ENCODE assay signal across 1 cellular context in the genomic region with DNA sequence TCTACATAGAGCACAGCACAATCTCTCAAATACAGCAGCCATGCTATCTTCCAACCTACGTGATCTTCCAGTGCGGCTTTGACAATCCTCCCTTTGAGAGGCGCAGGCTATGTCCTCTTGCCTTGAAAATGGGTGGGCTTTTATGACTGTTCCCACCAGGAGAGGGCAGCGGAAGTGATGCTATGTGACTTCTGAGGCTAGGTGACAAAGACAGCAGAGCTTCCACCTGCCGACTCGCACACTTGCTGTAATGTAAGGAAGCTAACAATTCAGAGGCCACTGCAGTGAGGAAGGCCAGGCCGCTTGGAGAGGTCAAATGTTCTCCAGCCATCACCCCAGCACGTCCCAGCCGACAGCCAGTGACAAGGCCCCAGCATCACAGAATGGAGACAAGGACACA.
TF ChIP-seq lines count a peak whose summit lies in the region.

No MANE protein-coding gene starts in this region.

TF ChIP-seq in WTC11, 78 proteins besides CTCF, POLR2A, EP300 and RAD21 (continued from another document):
- TF ChIP-seq, protein P1, sequence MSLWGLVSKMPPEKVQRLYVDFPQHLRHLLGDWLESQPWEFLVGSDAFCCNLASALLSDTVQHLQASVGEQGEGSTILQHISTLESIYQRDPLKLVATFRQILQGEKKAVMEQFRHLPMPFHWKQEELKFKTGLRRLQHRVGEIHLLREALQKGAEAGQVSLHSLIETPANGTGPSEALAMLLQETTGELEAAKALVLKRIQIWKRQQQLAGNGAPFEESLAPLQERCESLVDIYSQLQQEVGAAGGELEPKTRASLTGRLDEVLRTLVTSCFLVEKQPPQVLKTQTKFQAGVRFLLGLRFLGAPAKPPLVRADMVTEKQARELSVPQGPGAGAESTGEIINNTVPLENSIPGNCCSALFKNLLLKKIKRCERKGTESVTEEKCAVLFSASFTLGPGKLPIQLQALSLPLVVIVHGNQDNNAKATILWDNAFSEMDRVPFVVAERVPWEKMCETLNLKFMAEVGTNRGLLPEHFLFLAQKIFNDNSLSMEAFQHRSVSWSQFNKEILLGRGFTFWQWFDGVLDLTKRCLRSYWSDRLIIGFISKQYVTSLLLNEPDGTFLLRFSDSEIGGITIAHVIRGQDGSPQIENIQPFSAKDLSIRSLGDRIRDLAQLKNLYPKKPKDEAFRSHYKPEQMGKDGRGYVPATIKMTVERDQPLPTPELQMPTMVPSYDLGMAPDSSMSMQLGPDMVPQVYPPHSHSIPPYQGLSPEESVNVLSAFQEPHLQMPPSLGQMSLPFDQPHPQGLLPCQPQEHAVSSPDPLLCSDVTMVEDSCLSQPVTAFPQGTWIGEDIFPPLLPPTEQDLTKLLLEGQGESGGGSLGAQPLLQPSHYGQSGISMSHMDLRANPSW (CRISPR knock-in tag; conservative IDR thresholded peaks at IDR 0.05; ENCODE audit: low read depth) = no peak
- no peak for TF ChIP-seq JAZF1 (CRISPR knock-in tag; IDR thresholded peaks at IDR 0.05)
- no peak for TF ChIP-seq HMGA2 (CRISPR knock-in tag; IDR thresholded peaks at IDR 0.05)
- TF ChIP-seq GABPB1 (CRISPR knock-in tag; IDR thresholded peaks at IDR 0.05) = no peak
- no peak for TF ChIP-seq TCF7 (CRISPR knock-in tag; IDR thresholded peaks at IDR 0.05; ENCODE audit: low read depth)
- TF ChIP-seq, protein P2, sequence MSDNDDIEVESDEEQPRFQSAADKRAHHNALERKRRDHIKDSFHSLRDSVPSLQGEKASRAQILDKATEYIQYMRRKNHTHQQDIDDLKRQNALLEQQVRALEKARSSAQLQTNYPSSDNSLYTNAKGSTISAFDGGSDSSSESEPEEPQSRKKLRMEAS (CRISPR knock-in tag; IDR thresholded peaks at IDR 0.05) = no peak
- TF ChIP-seq, protein P3, sequence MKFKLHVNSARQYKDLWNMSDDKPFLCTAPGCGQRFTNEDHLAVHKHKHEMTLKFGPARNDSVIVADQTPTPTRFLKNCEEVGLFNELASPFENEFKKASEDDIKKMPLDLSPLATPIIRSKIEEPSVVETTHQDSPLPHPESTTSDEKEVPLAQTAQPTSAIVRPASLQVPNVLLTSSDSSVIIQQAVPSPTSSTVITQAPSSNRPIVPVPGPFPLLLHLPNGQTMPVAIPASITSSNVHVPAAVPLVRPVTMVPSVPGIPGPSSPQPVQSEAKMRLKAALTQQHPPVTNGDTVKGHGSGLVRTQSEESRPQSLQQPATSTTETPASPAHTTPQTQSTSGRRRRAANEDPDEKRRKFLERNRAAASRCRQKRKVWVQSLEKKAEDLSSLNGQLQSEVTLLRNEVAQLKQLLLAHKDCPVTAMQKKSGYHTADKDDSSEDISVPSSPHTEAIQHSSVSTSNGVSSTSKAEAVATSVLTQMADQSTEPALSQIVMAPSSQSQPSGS (CRISPR knock-in tag; IDR thresholded peaks at IDR 0.05; ENCODE audit: borderline replicate concordance, low read depth) = no peak
- TF ChIP-seq, protein P4, sequence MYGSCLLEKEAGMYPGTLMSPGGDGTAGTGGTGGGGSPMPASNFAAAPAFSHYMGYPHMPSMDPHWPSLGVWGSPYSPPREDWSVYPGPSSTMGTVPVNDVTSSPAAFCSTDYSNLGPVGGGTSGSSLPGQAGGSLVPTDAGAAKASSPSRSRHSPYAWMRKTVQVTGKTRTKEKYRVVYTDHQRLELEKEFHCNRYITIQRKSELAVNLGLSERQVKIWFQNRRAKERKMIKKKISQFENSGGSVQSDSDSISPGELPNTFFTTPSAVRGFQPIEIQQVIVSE (CRISPR knock-in tag; IDR thresholded peaks at IDR 0.05; ENCODE audit: borderline replicate concordance) = no peak
- no peak for TF ChIP-seq KAT7 (CRISPR knock-in tag; IDR thresholded peaks at IDR 0.05; ENCODE audit: borderline replicate concordance)
- no peak for TF ChIP-seq OVOL2 (CRISPR knock-in tag; IDR thresholded peaks at IDR 0.05; ENCODE audit: borderline replicate concordance)
